In genomic region chr19:3623716-3624115, GRCh38 we compare ENCODE assay signal across 23 cellular contexts. TPM values are rescaled to one million over a fixed set of nuclear protein-coding genes. Genes with fewer than 3 reads are reported as not detected.
A peak's percentile ranks its signal among the peaks of the same experiment; 100 is the strongest.
DNase-seq lines count a peak whose midpoint lies in the region; ATAC-seq and TF ChIP-seq lines count a peak whose summit lies in the region.
"Had no signal": no experiment of that assay in that cellular context is flagged by ENCODE, and none has a peak within 500 bp of the region (broad histone marks: within the 10 kb centered on the region; RNA-seq: fewer than 3 reads in every experiment).

No MANE protein-coding gene starts in this region.

- no peak overlapping the region for H3K4me3 ChIP-seq in DND-41 (ENCODE audit: low read depth in 1 of 2, low read length in 2 of 2)
- H3K4me3 ChIP-seq: GM23338, Peyer's patch, SK-N-MC had no signal

- CTCF ChIA-PET in CD4-positive, alpha-beta T cell (lab: Charles Lee): no interaction called here

- POLR2A ChIA-PET in CD4-positive, alpha-beta T cell (lab: Charles Lee): no interaction called here

- no peaks in the 10 kb centered on the region for H3K9me3 Mint-ChIP-seq in CD4-positive, alpha-beta T cell
- H3K9me3 Mint-ChIP-seq in activated T-helper 17 cell treated with anti-CD3 and anti-CD28 coated beads, Interleukin-2, amount 50 U/mL, for 72 hours: no peaks in the 10 kb centered on the region
- H3K9me3 Mint-ChIP-seq in naive B cell: no peaks in the 10 kb centered on the region
- H3K9me3 Mint-ChIP-seq: CD14-positive monocyte, GM23338, H9 had no signal

- peak overlapping the region; percentile 42 for H3K4me3 Mint-ChIP-seq in CD4-positive, alpha-beta T cell
- H3K4me3 Mint-ChIP-seq in activated T-helper 17 cell treated with anti-CD3 and anti-CD28 coated beads, Interleukin-2, amount 50 U/mL, for 72 hours: peak overlapping the region; percentile 37
- peak overlapping the region in 5 of 8 donors; percentile 63 to 91 (median 84) for H3K4me3 Mint-ChIP-seq in naive B cell
- H3K4me3 Mint-ChIP-seq: CD14-positive monocyte had no signal

- peak overlapping the region; percentile 94; the same call in 1 of the 2 replicates for H3K4me2 ChIP-seq in DND-41 (ENCODE audit: insufficient read depth, low read length)
- H3K4me2 ChIP-seq: GM23338 had no signal

- intact Hi-C loops in CD4-positive, alpha-beta T cell (cut with DNase I, micrococcal nuclease): no loop called here

- H3K27ac ChIP-seq in CD4-positive, alpha-beta T cell (ENCODE audit: low read depth, low read length): no peak overlapping the region
- no peak overlapping the region for H3K27ac ChIP-seq in DND-41 (ENCODE audit: low read length)
- H3K27ac ChIP-seq: Peyer's patch, SK-N-MC had no signal

- DNase-seq in CD4-positive, alpha-beta T cell: no peak
- DNase-seq in DND-41 (no peak), naive B cell (no peak), NCI-H2171 (lab: John Stamatoyannopoulos, UW) (no peak)
- DNase-seq: DMS153, H9, KG1, MM.1S, NCI-H1417, NCI-H1694, NCI-H2029 treated with DMSO at 0.1 percent for 48 hours, NCI-H2227 treated with DMSO at 0.1 percent for 48 hours, NCI-H526 treated with DMSO at 0.1 percent for 48 hours, OCI-M1, Peyer's patch, SIG-M5 had no signal

- no peaks in the 10 kb centered on the region for H3K27me3 ChIP-seq in CD4-positive, alpha-beta T cell (ENCODE audit: control insufficient read depth, insufficient read depth, low read length)
- no peaks in the 10 kb centered on the region for H3K27me3 ChIP-seq in DND-41 (ENCODE audit: insufficient read depth, low read length, poor library complexity)
- H3K27me3 ChIP-seq: Peyer's patch had no signal

- ATAC-seq in CD4-positive, alpha-beta T cell (ENCODE audit: poor library complexity): no peak
- ATAC-seq in DND-41 (ENCODE audit: insufficient read depth, low read depth) (no peak), naive B cell (ENCODE audit: low read depth in 2 of 2) (no peak), GM21717 (IDR thresholded peaks at IDR 0.05; ENCODE audit: unreplicated experiment) (no peak), GM18498 (IDR thresholded peaks at IDR 0.05; ENCODE audit: unreplicated experiment) (no peak)
- ATAC-seq in activated T-helper 17 cell treated with anti-CD3 and anti-CD28 coated beads, Interleukin-2, amount 50 U/mL, for 72 hours (replicated peaks): no peak
- ATAC-seq: GM23338 had no signal

- H3K27ac Mint-ChIP-seq in CD4-positive, alpha-beta T cell: no peak overlapping the region
- H3K27ac Mint-ChIP-seq in activated T-helper 17 cell treated with anti-CD3 and anti-CD28 coated beads, Interleukin-2, amount 50 U/mL, for 72 hours: no peak overlapping the region
- peak overlapping the region in 1 of 6 donors; percentile 65 for H3K27ac Mint-ChIP-seq in naive B cell
- H3K27ac Mint-ChIP-seq: B cell, CD14-positive monocyte, GM23338, H9 had no signal

- peaks cover 35% of the 10 kb centered on the region for H3K4me1 ChIP-seq in DND-41 (ENCODE audit: insufficient read depth, low read length)

- no peak for TF ChIP-seq CTCF in CD4-positive, alpha-beta T cell (IDR thresholded peaks at IDR 0.05)
- TF ChIP-seq CTCF in DND-41 (IDR thresholded peaks at IDR 0.05; ENCODE audit: borderline replicate concordance, extremely low read depth, low read length, poor library complexity, severe bottlenecking): no peak

- H3K36me3 Mint-ChIP-seq in CD4-positive, alpha-beta T cell (ENCODE audit: low read depth): peaks cover 27% of the 10 kb centered on the region
- peaks cover 18% of the 10 kb centered on the region for H3K36me3 Mint-ChIP-seq in activated T-helper 17 cell treated with anti-CD3 and anti-CD28 coated beads, Interleukin-2, amount 50 U/mL, for 72 hours (ENCODE audit: low read depth)
- no peaks in the 10 kb centered on the region for H3K36me3 Mint-ChIP-seq in naive B cell

- H3K79me2 ChIP-seq in DND-41 (ENCODE audit: insufficient read depth, low read length): peaks cover 32% of the 10 kb centered on the region

- H3K9ac ChIP-seq in DND-41 (ENCODE audit: low read depth, low read length): no peak overlapping the region; the same call in 1 of the 2 replicates

- H2AFZ ChIP-seq in DND-41 (ENCODE audit: low read depth, low read length): no peak overlapping the region
- H2AFZ ChIP-seq: GM23338 had no signal

- no peaks in the 10 kb centered on the region for H3K27me3 Mint-ChIP-seq in CD4-positive, alpha-beta T cell
- H3K27me3 Mint-ChIP-seq in activated T-helper 17 cell treated with anti-CD3 and anti-CD28 coated beads, Interleukin-2, amount 50 U/mL, for 72 hours: no peaks in the 10 kb centered on the region
- no peaks in the 10 kb centered on the region for H3K27me3 Mint-ChIP-seq in naive B cell
- H3K27me3 Mint-ChIP-seq: B cell had no signal

- peaks cover 55% of the 10 kb centered on the region for H3K36me3 ChIP-seq in DND-41 (ENCODE audit: insufficient read depth, low read length)

- H3K4me1 Mint-ChIP-seq in CD4-positive, alpha-beta T cell (ENCODE audit: low read depth): peaks cover 21% of the 10 kb centered on the region
- peaks cover 19% of the 10 kb centered on the region for H3K4me1 Mint-ChIP-seq in activated T-helper 17 cell treated with anti-CD3 and anti-CD28 coated beads, Interleukin-2, amount 50 U/mL, for 72 hours
- H3K4me1 Mint-ChIP-seq in naive B cell: peaks cover 26 to 33% (median 29%) of the 10 kb centered on the region in 3 donors

- H4K20me1 ChIP-seq in DND-41 (ENCODE audit: insufficient read depth, low read length): peaks cover 32% of the 10 kb centered on the region

- no peaks in the 10 kb centered on the region for H3K9me3 ChIP-seq in CD4-positive, alpha-beta T cell (ENCODE audit: control insufficient read depth, low read length)
- no peaks in the 10 kb centered on the region for H3K9me3 ChIP-seq in DND-41 (ENCODE audit: insufficient read depth, low read length, severe bottlenecking)
- H3K9me3 ChIP-seq: Peyer's patch had no signal

RNA-seq across cellular contexts. Expression of gene CACTIN, which starts 2.9 kb away (rescaled TPM):
- 10 to 100 TPM; 25.8 to 25.9 TPM for total RNA-seq in CD4-positive, alpha-beta T cell
- 10 to 100 TPM; 22.9 to 31.8 TPM for total RNA-seq in activated T-helper 17 cell treated with anti-CD3 and anti-CD28 coated beads, Interleukin-2, amount 50 U/mL, for 72 hours
- 10 to 100 TPM in 1 of 6 donors, 1 to 10 TPM in 5; 2.7 to 15.4 (median 7.9) TPM for polyA plus RNA-seq in naive B cell (ENCODE audit: low read depth in 6 of 6)

RNA-seq across cellular contexts. Expression of gene TBXA2R, which starts 17.0 kb away (rescaled TPM):
- under 1 TPM; 0.47 to 0.75 TPM for total RNA-seq in CD4-positive, alpha-beta T cell
- total RNA-seq in activated T-helper 17 cell treated with anti-CD3 and anti-CD28 coated beads, Interleukin-2, amount 50 U/mL, for 72 hours: under 1 TPM; 0.32 to 0.37 TPM
- polyA plus RNA-seq in naive B cell (ENCODE audit: low read depth in 6 of 6): 10 to 100 TPM; 15.9 to 32.5 (median 22.7) TPM

RNA-seq across cellular contexts. Expression of gene GIPC3, which starts 38.4 kb away (rescaled TPM):
- 1 to 10 TPM; 1.1 TPM for total RNA-seq in CD4-positive, alpha-beta T cell
- total RNA-seq in activated T-helper 17 cell treated with anti-CD3 and anti-CD28 coated beads, Interleukin-2, amount 50 U/mL, for 72 hours: under 1 TPM; 0.32 to 0.42 TPM
- polyA plus RNA-seq in naive B cell (ENCODE audit: low read depth in 6 of 6): 1 to 10 TPM in 1 of 6 donors, under 1 TPM in 4, not detected in 1; 0.06 to 1.0 (median 0.21) TPM

RNA-seq across cellular contexts. Expression of gene HMG20B, which starts 51.0 kb away (rescaled TPM):
- 10 to 100 TPM; 34.3 to 36.6 TPM for total RNA-seq in CD4-positive, alpha-beta T cell
- 10 to 100 TPM; 40.0 to 52.3 TPM for total RNA-seq in activated T-helper 17 cell treated with anti-CD3 and anti-CD28 coated beads, Interleukin-2, amount 50 U/mL, for 72 hours
- polyA plus RNA-seq in naive B cell (ENCODE audit: low read depth in 6 of 6): 10 to 100 TPM; 36.4 to 46.9 (median 44.3) TPM
